ENCODE assay signal across 9 cellular contexts in the genomic region with DNA sequence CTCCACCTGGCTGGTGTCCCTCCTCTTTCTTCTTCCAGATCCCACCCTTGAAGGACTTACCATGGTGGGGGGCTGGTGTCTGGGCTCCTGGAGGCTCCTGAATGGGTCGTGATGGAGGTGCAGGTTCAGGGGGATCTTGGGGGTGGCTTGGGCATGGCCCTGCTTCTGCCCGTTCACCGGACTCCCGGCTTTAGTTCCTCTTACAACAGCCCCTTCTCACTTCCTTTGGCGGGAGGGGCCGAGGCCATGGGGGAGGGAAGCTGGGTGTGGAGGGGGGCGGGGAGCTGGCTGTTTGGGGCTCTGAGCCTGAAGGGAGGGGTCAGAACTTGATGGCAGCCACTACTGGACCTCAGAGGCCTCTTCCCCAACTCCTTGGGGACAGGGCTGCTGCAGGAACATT. TPM values are rescaled to one million over a fixed set of nuclear protein-coding genes. Genes with fewer than 3 reads are reported as not detected.
DNase-seq lines count a peak whose midpoint lies in the region; ATAC-seq and TF ChIP-seq lines count a peak whose summit lies in the region.
"Had no signal": no experiment of that assay in that cellular context is flagged by ENCODE, and none has a peak within 500 bp of the region (broad histone marks: within the 10 kb centered on the region; RNA-seq: fewer than 3 reads in every experiment).

A gene (minus strand): TSS at position 196 of the 400 bp plus-strand sequence. CDS start 133 bp downstream, at position 63.

- no peaks in the 10 kb centered on the region for H3K27me3 Mint-ChIP-seq in CD4-positive, alpha-beta memory T cell

- H3K9me3 ChIP-seq in CD4-positive, alpha-beta memory T cell (ENCODE audit: control insufficient read depth in 1 of 2, low read length in 2 of 2): no peaks in the 10 kb centered on the region
- no peaks in the 10 kb centered on the region for H3K9me3 ChIP-seq in neutrophil

- CTCF ChIA-PET in CD4-positive, alpha-beta memory T cell (lab: Charles Lee; ENCODE audit: partially characterized antibody): interaction anchor here (0.5 to 8.8 kb wide), 21 partner anchors 10 to 224 kb away, joined by 3 to 179 read pairs (median 30); a partner anchor contains a TSS

- peak within 1 kb of the TSS; percentile 92 to 99 (median 94) for H3K27ac Mint-ChIP-seq in CD4-positive, alpha-beta memory T cell

- H3K9me3 Mint-ChIP-seq in CD4-positive, alpha-beta memory T cell: peaks cover 0 to 5% (median 0%) of the 10 kb centered on the region in 8 donors
- H3K9me3 Mint-ChIP-seq: neural crest cell had no signal

- POLR2A ChIA-PET in CD4-positive, alpha-beta memory T cell (lab: Charles Lee; ENCODE audit: partially characterized antibody): interaction anchor here (0.5 to 18.1 kb wide), 16 partner anchors 10 to 164 kb away, joined by 3 to 461 read pairs (median 7); a partner anchor contains a TSS

- peaks cover 37 to 80% (median 56%) of the 10 kb centered on the region in 4 donors for H3K4me1 Mint-ChIP-seq in CD4-positive, alpha-beta memory T cell

- H3K27me3 ChIP-seq in CD4-positive, alpha-beta memory T cell (ENCODE audit: insufficient read depth, low read length): no peaks in the 10 kb centered on the region
- H3K27me3 ChIP-seq in dorsolateral prefrontal cortex (peaks cover 0 to 7% (median 0%) of the 10 kb centered on the region in 45 donors), neutrophil (no peaks in the 10 kb centered on the region)

- peaks cover 20 to 25% of the 10 kb centered on the region in 2 donors for H3K36me3 Mint-ChIP-seq in CD4-positive, alpha-beta memory T cell

- peak within 1 kb of the TSS; percentile 91 to 99 (median 98) for H3K4me3 Mint-ChIP-seq in CD4-positive, alpha-beta memory T cell
- H3K4me3 Mint-ChIP-seq: neural crest cell had no signal

- peaks cover 71% of the 10 kb centered on the region for H3K4me1 ChIP-seq in CD4-positive, alpha-beta memory T cell (ENCODE audit: insufficient read depth, low read length)
- peaks cover 62 to 80% of the 10 kb centered on the region in 2 experiments for H3K4me1 ChIP-seq in neutrophil (ENCODE audit: control insufficient read depth in 1 of 2, insufficient read depth in 1 of 2, low read depth in 1 of 2, low read length in 1 of 2)

- no peak for TF ChIP-seq CTCF in dorsolateral prefrontal cortex (IDR thresholded peaks at IDR 0.05 in 54 of 56, conservative IDR thresholded peaks at IDR 0.05 in 2 of 56; ENCODE audit: low read depth in 1 of 56, partially characterized antibody in 56 of 56)
- no peak for TF ChIP-seq CTCF in neutrophil (IDR thresholded peaks at IDR 0.05)

- H3K27ac ChIP-seq in CD4-positive, alpha-beta memory T cell (ENCODE audit: low read depth, low read length): peak within 1 kb of the TSS; percentile 58
- H3K27ac ChIP-seq in dorsolateral prefrontal cortex: peak within 1 kb of the TSS in 18 of 59 donors; percentile 6 to 63 (median 39)
- peak within 1 kb of the TSS; percentile 96 for H3K27ac ChIP-seq in neutrophil

- no peak for ATAC-seq in HG03139 (IDR thresholded peaks at IDR 0.05; ENCODE audit: unreplicated experiment)

- H3K4me3 ChIP-seq in CD4-positive, alpha-beta memory T cell (ENCODE audit: low read length in 2 of 2): peak within 1 kb of the TSS; percentile 78 to 93
- H3K4me3 ChIP-seq in dorsolateral prefrontal cortex (peak within 1 kb of the TSS in 48 of 59 donors; percentile 0 to 56 (median 32)), neutrophil (ENCODE audit: low read depth in 1 of 2, low read length in 1 of 2) (peak within 1 kb of the TSS; percentile 94 to 100)

- intact Hi-C loops in CD4-positive, alpha-beta memory T cell (cut with micrococcal nuclease): loop anchor here (2.0 kb wide), 1 partner anchor 62 kb away; a partner anchor contains a TSS
- intact Hi-C loops in dorsolateral prefrontal cortex (cut with DNase I): loop anchor here in 1 of 2 donors (5.0 to 10.0 kb wide), 2 partner anchors 50 to 222 kb away; no protein-coding TSS in a partner anchor

- no peak for DNase-seq in CD4-positive, alpha-beta memory T cell
- peak; percentile 66 to 81 for DNase-seq in NOMO-1 (lab: John Stamatoyannopoulos, UW; ENCODE audit: unreplicated experiment in 2 of 2)
- DNase-seq in dorsolateral prefrontal cortex: no peak
- no peak for DNase-seq in NCI-H2107 treated with DMSO at 0.1 percent for 48 hours (lab: John Stamatoyannopoulos, UW; ENCODE audit: unreplicated experiment)
- no peak for DNase-seq in activated gamma-delta T cell treated with Interleukin-2 at 50 U/mL for 16 hours
- DNase-seq in NCI-H1417 (lab: John Stamatoyannopoulos, UW): no peak

- H3K36me3 ChIP-seq in CD4-positive, alpha-beta memory T cell (ENCODE audit: insufficient read depth, low read length): no peaks in the 10 kb centered on the region
- peaks cover 30% of the 10 kb centered on the region for H3K36me3 ChIP-seq in neutrophil

RNA-seq across cellular contexts. Expression of the gene that starts here (rescaled TPM):
- 100 to 1,000 TPM; 329 to 359 TPM for total RNA-seq in CD4-positive, alpha-beta memory T cell
- polyA plus RNA-seq in CD4-positive, alpha-beta memory T cell: 100 to 1,000 TPM in 1 of 2 donors, 10 to 100 TPM in 1; 35.9 to 112 TPM
- 10 to 100 TPM in 83 of 120 experiments, 1 to 10 TPM in 37; 3.6 to 34.3 (median 13.5) TPM for total RNA-seq in dorsolateral prefrontal cortex

Comparison
In these comparisons a context has a peak if more than half of its experiments do, and no peak if none do; other contexts are left out.
1. RNA of the gene that starts here (total RNA-seq): 329 to 359 TPM in CD4-positive, alpha-beta memory T cell; 3.6 to 34.3 TPM in dorsolateral prefrontal cortex; every median in the first group is over 4 times any median in the second.
2. DNase-seq: peak in NOMO-1 (2 of 2); none in CD4-positive, alpha-beta memory T cell (0 of 5), dorsolateral prefrontal cortex (0 of 10), NCI-H2107 treated with DMSO at 0.1 percent for 48 hours (single experiment), activated gamma-delta T cell treated with Interleukin-2 at 50 U/mL for 16 hours (single experiment) and NCI-H1417 (0 of 3).
3. H3K4me3 ChIP-seq: peak in every context shown above with its lines; median percentile 97 in neutrophil; 86 in CD4-positive, alpha-beta memory T cell; 32 in dorsolateral prefrontal cortex.